22 cellular contexts compared by ENCODE assay signal in the genomic region with DNA sequence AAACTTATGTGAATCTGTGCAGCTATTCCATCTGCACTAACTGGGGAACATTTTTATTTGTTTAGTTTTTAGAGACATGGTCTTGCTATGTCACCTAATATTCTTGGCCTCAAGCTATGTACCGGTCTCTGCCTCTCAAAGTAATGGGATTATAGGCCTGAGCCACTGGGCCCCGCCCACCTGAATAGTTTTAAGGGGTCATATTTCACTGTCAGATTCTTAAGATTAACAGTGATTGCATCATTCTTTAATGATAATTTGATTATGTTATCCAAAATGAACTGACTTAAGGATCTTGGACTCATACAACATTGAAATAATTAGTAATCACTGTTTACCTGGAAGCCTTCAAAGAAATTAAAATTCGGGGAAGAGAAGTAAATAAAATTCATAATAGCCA. TPM values are rescaled to one million over a fixed set of nuclear protein-coding genes. Genes with fewer than 3 reads are reported as not detected.
A peak's percentile ranks its signal among the peaks of the same experiment; 100 is the strongest.
DNase-seq lines count a peak whose midpoint lies in the region; ATAC-seq, FAIRE-seq and TF ChIP-seq lines count a peak whose summit lies in the region.
"Had no signal": no experiment of that assay in that cellular context is flagged by ENCODE, and none has a peak within 500 bp of the region (broad histone marks: within the 10 kb centered on the region; RNA-seq: fewer than 3 reads in every experiment).

No MANE protein-coding gene starts in this region.

- H3K9me2 ChIP-seq in PC-3 (replicated peaks; ENCODE audit: low read length): no peaks in the 10 kb centered on the region

- no TSS peak for BruUV-seq in HepG2 (replicated peaks; lab: Mats Ljungman, UMichigan)
- TSS peak; percentile 62 for BruUV-seq in PC-3 (replicated peaks; lab: Mats Ljungman, UMichigan)

- no peak overlapping the region for H2AFZ ChIP-seq in HepG2 (ENCODE audit: low read length)
- H2AFZ ChIP-seq in PC-3 (ENCODE audit: low read length): peak overlapping the region; percentile 9; the same call in 1 of the 2 replicates

- WGBS in HepG2 (ENCODE audit: low lambda C conversion rate): 32% methylated on average over 3 of the region's 3 CpGs
- 76% methylated on average over 3 of the region's 3 CpGs for WGBS in right lobe of liver (ENCODE audit: insufficient coverage, low coverage, low lambda C conversion rate, missing lambda C conversion rate)
- 75% methylated on average over 2 of the region's 3 CpGs; no CpG with 5 or more reads in 1 of the 2 experiments for WGBS in endodermal cell (ENCODE audit: insufficient coverage in 1 of 2, insufficient read length in 1 of 2), 2 experiments

- H4K20me1 ChIP-seq in HepG2 (ENCODE audit: insufficient read depth, low read length) (no peaks in the 10 kb centered on the region), PC-3 (ENCODE audit: low read length) (no peaks in the 10 kb centered on the region)

- ATAC-seq in HepG2 (no peak), right lobe of liver (no peak), PC-3 (peak; percentile 49), GM18519 (IDR thresholded peaks at IDR 0.05; ENCODE audit: low FRiP score, unreplicated experiment) (no peak), GM19351 (IDR thresholded peaks at IDR 0.05; ENCODE audit: unreplicated experiment) (no peak)
- ATAC-seq: foreskin keratinocyte; mucosa of descending colon; stimulated activated naive B cell treated with anti-CD40 and anti-IgM and Interleukin-4, amounts not matched to agents 10 μg/mL and 1 μg/mL and 100 μg/mL, for 72 hours had no signal

- H3K9ac ChIP-seq in HepG2 (ENCODE audit: insufficient read depth, low read depth, low read length): no peak overlapping the region
- no peak overlapping the region for H3K9ac ChIP-seq in PC-3 (ENCODE audit: low read length)
- H3K9ac ChIP-seq in endodermal cell (ENCODE audit: extremely low read depth, low read length, poor library complexity, severe bottlenecking): no peak overlapping the region

- FAIRE-seq in HepG2 (lab: Jason Lieb, UNC): no peak

- no peak for TF ChIP-seq RAD21 in HepG2 (CRISPR knock-in tag; IDR thresholded peaks at IDR 0.05)

- POLR2A ChIA-PET in HepG2 (lab: Yijun Ruan, JAX) (no interaction called here), PC-3 (lab: Charles Lee; ENCODE audit: unreplicated experiment) (no interaction called here)

- H3K4me1 Mint-ChIP-seq in endodermal cell: peaks cover 2% of the 10 kb centered on the region
- no peaks in the 10 kb centered on the region for H3K4me1 Mint-ChIP-seq in T-helper 2 cell treated with Interferon-gamma antibody and Interleukin-4, amounts not matched to agents 5 μg/mL and 100 μg/mL, for 36 hours (ENCODE audit: low read depth)
- H3K4me1 Mint-ChIP-seq: stimulated activated naive B cell treated with anti-CD40 and anti-IgM and Interleukin-4, amounts not matched to agents 10 μg/mL and 1 μg/mL and 100 μg/mL, for 72 hours had no signal

- no peak overlapping the region for H3K4me3 ChIP-seq in HepG2 (replicated peaks in 1 of 3; ENCODE audit: insufficient read depth in 1 of 3, low read depth in 2 of 3, low read length in 3 of 3)
- no peak overlapping the region for H3K4me3 ChIP-seq in right lobe of liver
- H3K4me3 ChIP-seq in PC-3 (ENCODE audit: low read length): no peak overlapping the region
- no peak overlapping the region for H3K4me3 ChIP-seq in endodermal cell (ENCODE audit: low read length)
- H3K4me3 ChIP-seq: ascending aorta, mucosa of descending colon, thyroid gland had no signal

- peaks cover 11% of the 10 kb centered on the region for H3F3A ChIP-seq in PC-3 (ENCODE audit: low read length, unreplicated experiment)

- H3K27ac Mint-ChIP-seq in endodermal cell: peak overlapping the region; percentile 77
- H3K27ac Mint-ChIP-seq in T-helper 2 cell treated with Interferon-gamma antibody and Interleukin-4, amounts not matched to agents 5 μg/mL and 100 μg/mL, for 36 hours: no peak overlapping the region
- H3K27ac Mint-ChIP-seq: activated naive CD4-positive, alpha-beta T cell treated with anti-CD3 and anti-CD28 coated beads for 36 hours; stimulated activated naive B cell treated with anti-CD40 and anti-IgM and Interleukin-4, amounts not matched to agents 10 μg/mL and 1 μg/mL and 100 μg/mL, for 72 hours had no signal

- H3K36me3 ChIP-seq in HepG2 (replicated peaks in 1 of 2; ENCODE audit: control insufficient read depth in 1 of 2, insufficient read depth in 2 of 2, low read length in 2 of 2) (no peaks in the 10 kb centered on the region), right lobe of liver (no peaks in the 10 kb centered on the region), PC-3 (ENCODE audit: low read depth, low read length) (no peaks in the 10 kb centered on the region), endodermal cell (ENCODE audit: control insufficient read depth, insufficient read depth, low read length) (no peaks in the 10 kb centered on the region)
- H3K36me3 ChIP-seq: ascending aorta, neutrophil, thyroid gland had no signal

- no peak for DNase-seq in HepG2 (ENCODE audit: low spot score)
- DNase-seq in right lobe of liver: no peak
- DNase-seq in PC-3: peak; percentile 44
- DNase-seq in endodermal cell: peak; percentile 61
- DNase-seq in T-helper 2 cell treated with Interferon-gamma antibody and Interleukin-4, amounts not matched to agents 5 μg/mL and 100 μg/mL, for 36 hours (ENCODE audit: low spot score): no peak
- DNase-seq in NCI-H2029 treated with DMSO at 0.1 percent for 48 hours (lab: John Stamatoyannopoulos, UW): no peak
- DNase-seq: activated CD4-positive, alpha-beta T cell treated with anti-CD3 and anti-CD28 coated beads, Interleukin-2, amount 50 U/mL, for 4 hours; activated naive CD4-positive, alpha-beta T cell treated with anti-CD3 and anti-CD28 coated beads for 36 hours; C1 segment of cervical spinal cord; mucosa of descending colon; NCI-H1436; Right ventricle myocardium superior; stimulated activated naive B cell treated with anti-CD40 and anti-IgM and Interleukin-4, amounts not matched to agents 10 μg/mL and 1 μg/mL and 100 μg/mL, for 72 hours; T-helper 1 cell; thyroid gland had no signal

- H3K4me1 ChIP-seq in HepG2 (ENCODE audit: insufficient read depth, low read length): no peaks in the 10 kb centered on the region
- H3K4me1 ChIP-seq in right lobe of liver: no peaks in the 10 kb centered on the region
- H3K4me1 ChIP-seq in PC-3 (ENCODE audit: insufficient read depth, low read length): peaks cover 25% of the 10 kb centered on the region
- H3K4me1 ChIP-seq in endodermal cell (ENCODE audit: control insufficient read depth, insufficient read depth, low read length): peaks cover 2% of the 10 kb centered on the region
- H3K4me1 ChIP-seq: ascending aorta, foreskin keratinocyte, thyroid gland had no signal

- intact Hi-C loops in HepG2 (cut with micrococcal nuclease; ENCODE audit: unreplicated experiment) (no loop called here), right lobe of liver (cut with DNase I) (no loop called here), PC-3 (cut with micrococcal nuclease) (loop anchor here (2.0 to 10.0 kb wide), 2 partner anchors 59 to 105 kb away; no protein-coding TSS in a partner anchor)

- H3K36me3 Mint-ChIP-seq in endodermal cell (ENCODE audit: low read depth): no peaks in the 10 kb centered on the region
- no peaks in the 10 kb centered on the region for H3K36me3 Mint-ChIP-seq in T-helper 2 cell treated with Interferon-gamma antibody and Interleukin-4, amounts not matched to agents 5 μg/mL and 100 μg/mL, for 36 hours (ENCODE audit: low read depth)
- H3K36me3 Mint-ChIP-seq: stimulated activated naive B cell treated with anti-CD40 and anti-IgM and Interleukin-4, amounts not matched to agents 10 μg/mL and 1 μg/mL and 100 μg/mL, for 72 hours had no signal

- no peak overlapping the region for H3K27ac ChIP-seq in HepG2 (ENCODE audit: extremely low read length, insufficient read depth, low read length)
- H3K27ac ChIP-seq in right lobe of liver: no peak overlapping the region
- peak overlapping the region; percentile 84 for H3K27ac ChIP-seq in PC-3 (ENCODE audit: low read length)
- H3K27ac ChIP-seq in endodermal cell (ENCODE audit: low read depth, low read length): no peak overlapping the region
- H3K27ac ChIP-seq: ascending aorta, foreskin keratinocyte, neutrophil, thyroid gland had no signal

- H3K79me2 ChIP-seq in HepG2 (ENCODE audit: insufficient read depth, low read length): no peaks in the 10 kb centered on the region
- H3K79me2 ChIP-seq in PC-3 (ENCODE audit: low read length): no peaks in the 10 kb centered on the region

- no peak for TF ChIP-seq CTCF in HepG2 (CRISPR knock-in tag; IDR thresholded peaks at IDR 0.05)
- no peak for TF ChIP-seq CTCF in right lobe of liver (IDR thresholded peaks at IDR 0.05)
- no peak for TF ChIP-seq CTCF in PC-3 (conservative IDR thresholded peaks at IDR 0.05; ENCODE audit: low read depth, low read length)
- TF ChIP-seq CTCF in endodermal cell (conservative IDR thresholded peaks at IDR 0.05): no peak

- H3K9me3 ChIP-seq in HepG2 (ENCODE audit: low read length): no peaks in the 10 kb centered on the region
- H3K9me3 ChIP-seq in right lobe of liver: no peaks in the 10 kb centered on the region
- H3K9me3 ChIP-seq in PC-3 (ENCODE audit: low read length): no peaks in the 10 kb centered on the region
- no peaks in the 10 kb centered on the region for H3K9me3 ChIP-seq in endodermal cell (ENCODE audit: control insufficient read depth, low read length)
- H3K9me3 ChIP-seq: ascending aorta, mucosa of descending colon, neutrophil, thyroid gland had no signal

- peaks cover 0 to 24% of the 10 kb centered on the region in 2 experiments; a peak in 2 of 5 replicates for H3K27me3 ChIP-seq in HepG2 (ENCODE audit: control insufficient read depth in 1 of 2, insufficient read depth in 2 of 2, low read length in 2 of 2)
- H3K27me3 ChIP-seq in right lobe of liver: no peaks in the 10 kb centered on the region
- no peaks in the 10 kb centered on the region for H3K27me3 ChIP-seq in PC-3 (ENCODE audit: low read length)
- no peaks in the 10 kb centered on the region for H3K27me3 ChIP-seq in endodermal cell (ENCODE audit: control insufficient read depth, insufficient read depth, low read length, poor library complexity, severe bottlenecking)
- H3K27me3 ChIP-seq: ascending aorta, thyroid gland had no signal

- CTCF ChIA-PET in HepG2 (lab: Yijun Ruan, JAX; ENCODE audit: low intra/inter-chr PET ratio, low total read pairs): no interaction called here
- CTCF ChIA-PET in PC-3 (lab: Charles Lee): interaction anchor here (0.6 kb wide), 1 partner anchor 576 kb away, joined by 4 read pairs; no protein-coding TSS in a partner anchor

- TF ChIP-seq EP300 in HepG2 (IDR thresholded peaks at IDR 0.05; ENCODE audit: low read depth in 2 of 2, low read length in 2 of 2) (no peak), HepG2 (CRISPR knock-in tag; IDR thresholded peaks at IDR 0.05; ENCODE audit: borderline replicate concordance) (no peak)

- no peak overlapping the region for H3K4me3 Mint-ChIP-seq in endodermal cell
- no peak overlapping the region for H3K4me3 Mint-ChIP-seq in T-helper 2 cell treated with Interferon-gamma antibody and Interleukin-4, amounts not matched to agents 5 μg/mL and 100 μg/mL, for 36 hours
- H3K4me3 Mint-ChIP-seq: activated naive CD4-positive, alpha-beta T cell treated with anti-CD3 and anti-CD28 coated beads for 36 hours; stimulated activated naive B cell treated with anti-CD40 and anti-IgM and Interleukin-4, amounts not matched to agents 10 μg/mL and 1 μg/mL and 100 μg/mL, for 72 hours had no signal

- no peak overlapping the region for H3K4me2 ChIP-seq in HepG2 (ENCODE audit: low read depth, low read length)
- H3K4me2 ChIP-seq in PC-3 (ENCODE audit: low read length): peak overlapping the region; percentile 75

- no peaks in the 10 kb centered on the region for H3K9me3 Mint-ChIP-seq in endodermal cell
- no peaks in the 10 kb centered on the region for H3K9me3 Mint-ChIP-seq in T-helper 2 cell treated with Interferon-gamma antibody and Interleukin-4, amounts not matched to agents 5 μg/mL and 100 μg/mL, for 36 hours
- H3K9me3 Mint-ChIP-seq: activated naive CD4-positive, alpha-beta T cell treated with anti-CD3 and anti-CD28 coated beads for 36 hours; stimulated activated naive B cell treated with anti-CD40 and anti-IgM and Interleukin-4, amounts not matched to agents 10 μg/mL and 1 μg/mL and 100 μg/mL, for 72 hours had no signal

- no peak for TF ChIP-seq POLR2A in HepG2 (IDR thresholded peaks at IDR 0.05; ENCODE audit: insufficient read depth in 1 of 2, low read depth in 2 of 2, low read length in 2 of 2)
- TF ChIP-seq POLR2A in right lobe of liver (IDR thresholded peaks at IDR 0.05): no peak

- in situ Hi-C loops in HepG2 (cut with HindIII; ENCODE audit: extremely low pct_ligation_motif_present, low pct_unique_long_range_greater_than_20kb): no loop called here

- peaks cover 3% of the 10 kb centered on the region for H3K27me3 Mint-ChIP-seq in endodermal cell (ENCODE audit: insufficient read depth)
- peaks cover 11% of the 10 kb centered on the region for H3K27me3 Mint-ChIP-seq in T-helper 2 cell treated with Interferon-gamma antibody and Interleukin-4, amounts not matched to agents 5 μg/mL and 100 μg/mL, for 36 hours (ENCODE audit: low read depth)

RNA-seq across cellular contexts. Expression of gene KLF18, which starts 12.6 kb away (rescaled TPM):
- total RNA-seq in HepG2 (2016; rRNA removed; fragmentation: Illumina TruSeq; extraction: Trizol) (not detected in 2 replicates), right lobe of liver (not detected), PC-3 (2014; rRNA removed) (not detected in 2 replicates), endodermal cell (not detected)
- total RNA-seq in HepG2 (2016; cell fraction: cytosol; rRNA removed; fragmentation: Illumina TruSeq; extraction: Trizol; ENCODE audit: low read depth): not detected in 2 replicates
- not detected in 2 replicates for total RNA-seq in HepG2 (2016; cell fraction: insoluble cytoplasmic fraction; rRNA removed; fragmentation: Illumina TruSeq; extraction: Trizol)
- total RNA-seq in HepG2 (2016; cell fraction: membrane; rRNA removed; fragmentation: Illumina TruSeq; extraction: Trizol): not detected in 2 replicates
- total RNA-seq in HepG2 (2016; cell fraction: nucleus; rRNA removed; fragmentation: Illumina TruSeq; extraction: Trizol): not detected in 2 replicates
- polyA plus RNA-seq in HepG2 (2011; rRNA removed): not detected in 2 replicates
- not detected in 2 replicates for polyA plus RNA-seq in HepG2 (2011; cell fraction: cytosol; rRNA removed)
- polyA plus RNA-seq in HepG2 (2011; cell fraction: nucleus; rRNA removed): not detected in 2 replicates
- not detected in 2 replicates for polyA plus RNA-seq in HepG2 (2012)
- polyA plus RNA-seq in HepG2 (2016; cell fraction: cytosol; fragmentation: Illumina TruSeq; extraction: Trizol; ENCODE audit: low read depth): not detected in 2 replicates
- polyA plus RNA-seq in HepG2 (2016; cell fraction: insoluble cytoplasmic fraction; fragmentation: Illumina TruSeq; extraction: Trizol; ENCODE audit: low read depth): not detected in 2 replicates
- polyA plus RNA-seq in HepG2 (2016; cell fraction: membrane; fragmentation: Illumina TruSeq; extraction: Trizol; ENCODE audit: low read depth): not detected in 2 replicates
- polyA plus RNA-seq in HepG2 (2016; cell fraction: nucleus; fragmentation: Illumina TruSeq; extraction: Trizol; ENCODE audit: insufficient read depth, low read depth): not detected in 2 replicates
- polyA minus RNA-seq in HepG2 (2011; rRNA and poly(A)+ RNA removed; ENCODE audit: low replicate concordance): 0.19 TPM in 1 of 2 replicates, not detected in the other
- not detected in 2 replicates for polyA minus RNA-seq in HepG2 (2011; cell fraction: cytosol; rRNA and poly(A)+ RNA removed)
- not detected in 2 replicates for polyA minus RNA-seq in HepG2 (2011; cell fraction: nucleus; rRNA and poly(A)+ RNA removed)
- polyA plus RNA-seq in endodermal cell (2013, experiment 1 of 2): not detected
- polyA plus RNA-seq in endodermal cell (2013, experiment 2 of 2): not detected
- total RNA-seq: activated naive CD4-positive, alpha-beta T cell treated with anti-CD3 and anti-CD28 coated beads for 36 hours; ascending aorta; cerebellum; foreskin keratinocyte; mucosa of descending colon; renal cortical epithelial cell; Right ventricle myocardium superior; thyroid gland had no signal
- polyA plus RNA-seq: foreskin keratinocyte had no signal

RNA-seq across cellular contexts. Expression of gene KLF17, which starts 35.4 kb away (rescaled TPM):
- not detected in 2 replicates for total RNA-seq in HepG2 (2016; rRNA removed; fragmentation: Illumina TruSeq; extraction: Trizol)
- not detected in 2 replicates for total RNA-seq in HepG2 (2016; cell fraction: cytosol; rRNA removed; fragmentation: Illumina TruSeq; extraction: Trizol; ENCODE audit: low read depth)
- total RNA-seq in HepG2 (2016; cell fraction: insoluble cytoplasmic fraction; rRNA removed; fragmentation: Illumina TruSeq; extraction: Trizol): not detected in 2 replicates
- total RNA-seq in HepG2 (2016; cell fraction: membrane; rRNA removed; fragmentation: Illumina TruSeq; extraction: Trizol): not detected in 2 replicates
- total RNA-seq in HepG2 (2016; cell fraction: nucleus; rRNA removed; fragmentation: Illumina TruSeq; extraction: Trizol): not detected in 2 replicates
- polyA plus RNA-seq in HepG2 (2011; rRNA removed): not detected in 2 replicates
- not detected in 2 replicates for polyA plus RNA-seq in HepG2 (2011; cell fraction: cytosol; rRNA removed)
- polyA plus RNA-seq in HepG2 (2011; cell fraction: nucleus; rRNA removed): not detected in 2 replicates
- polyA plus RNA-seq in HepG2 (2012): not detected in 2 replicates
- not detected in 2 replicates for polyA plus RNA-seq in HepG2 (2016; cell fraction: cytosol; fragmentation: Illumina TruSeq; extraction: Trizol; ENCODE audit: low read depth)
- polyA plus RNA-seq in HepG2 (2016; cell fraction: insoluble cytoplasmic fraction; fragmentation: Illumina TruSeq; extraction: Trizol; ENCODE audit: low read depth): not detected in 2 replicates
- polyA plus RNA-seq in HepG2 (2016; cell fraction: membrane; fragmentation: Illumina TruSeq; extraction: Trizol; ENCODE audit: low read depth): not detected in 2 replicates
- not detected in 2 replicates for polyA plus RNA-seq in HepG2 (2016; cell fraction: nucleus; fragmentation: Illumina TruSeq; extraction: Trizol; ENCODE audit: insufficient read depth, low read depth)
- polyA minus RNA-seq in HepG2 (2011; rRNA and poly(A)+ RNA removed; ENCODE audit: low replicate concordance): 0.96 TPM in 1 of 2 replicates, not detected in the other
- not detected in 2 replicates for polyA minus RNA-seq in HepG2 (2011; cell fraction: cytosol; rRNA and poly(A)+ RNA removed)
- polyA minus RNA-seq in HepG2 (2011; cell fraction: nucleus; rRNA and poly(A)+ RNA removed): not detected in 2 replicates
- not detected for total RNA-seq in right lobe of liver
- total RNA-seq in PC-3 (2014; rRNA removed): 0.26 and 0.58 TPM in 2 replicates
- total RNA-seq in endodermal cell: not detected
- polyA plus RNA-seq in endodermal cell (2013, experiment 1 of 2): not detected
- polyA plus RNA-seq in endodermal cell (2013, experiment 2 of 2): not detected
- total RNA-seq: activated naive CD4-positive, alpha-beta T cell treated with anti-CD3 and anti-CD28 coated beads for 36 hours; ascending aorta; cerebellum; foreskin keratinocyte; renal cortical epithelial cell; Right ventricle myocardium superior; thyroid gland had no signal
- polyA plus RNA-seq: foreskin keratinocyte had no signal

RNA-seq across cellular contexts. Expression of gene DMAP1, which starts 59.2 kb away (rescaled TPM):
- total RNA-seq in HepG2 (2016; rRNA removed; fragmentation: Illumina TruSeq; extraction: Trizol) (17.5 and 17.6 TPM in 2 replicates), right lobe of liver (10 to 100 TPM; 16.2 to 27.8 (median 23.3) TPM), PC-3 (2014; rRNA removed) (55.5 and 59.0 TPM in 2 replicates), endodermal cell (10 to 100 TPM; 49.1 to 53.8 TPM)
- total RNA-seq in HepG2 (2016; cell fraction: cytosol; rRNA removed; fragmentation: Illumina TruSeq; extraction: Trizol; ENCODE audit: low read depth): 3.8 and 4.1 TPM in 2 replicates
- 14.9 and 16.7 TPM in 2 replicates for total RNA-seq in HepG2 (2016; cell fraction: insoluble cytoplasmic fraction; rRNA removed; fragmentation: Illumina TruSeq; extraction: Trizol)
- total RNA-seq in HepG2 (2016; cell fraction: membrane; rRNA removed; fragmentation: Illumina TruSeq; extraction: Trizol): 6.2 and 6.9 TPM in 2 replicates
- 21.6 and 21.7 TPM in 2 replicates for total RNA-seq in HepG2 (2016; cell fraction: nucleus; rRNA removed; fragmentation: Illumina TruSeq; extraction: Trizol)
- polyA plus RNA-seq in HepG2 (2011; rRNA removed): 32.7 and 35.9 TPM in 2 replicates
- 29.2 and 38.0 TPM in 2 replicates for polyA plus RNA-seq in HepG2 (2011; cell fraction: cytosol; rRNA removed)
- polyA plus RNA-seq in HepG2 (2011; cell fraction: nucleus; rRNA removed): 94.5 and 103 TPM in 2 replicates
- polyA plus RNA-seq in HepG2 (2012): 17.8 and 20.9 TPM in 2 replicates
- 4.4 and 5.5 TPM in 2 replicates for polyA plus RNA-seq in HepG2 (2016; cell fraction: cytosol; fragmentation: Illumina TruSeq; extraction: Trizol; ENCODE audit: low read depth)
- polyA plus RNA-seq in HepG2 (2016; cell fraction: insoluble cytoplasmic fraction; fragmentation: Illumina TruSeq; extraction: Trizol; ENCODE audit: low read depth): 25.6 and 29.7 TPM in 2 replicates
- 5.7 and 6.1 TPM in 2 replicates for polyA plus RNA-seq in HepG2 (2016; cell fraction: membrane; fragmentation: Illumina TruSeq; extraction: Trizol; ENCODE audit: low read depth)
- 56.4 and 59.5 TPM in 2 replicates for polyA plus RNA-seq in HepG2 (2016; cell fraction: nucleus; fragmentation: Illumina TruSeq; extraction: Trizol; ENCODE audit: insufficient read depth, low read depth)
- 39.7 and 110 TPM in 2 replicates for polyA minus RNA-seq in HepG2 (2011; rRNA and poly(A)+ RNA removed; ENCODE audit: low replicate concordance)
- 16.4 and 17.9 TPM in 2 replicates for polyA minus RNA-seq in HepG2 (2011; cell fraction: cytosol; rRNA and poly(A)+ RNA removed)
- polyA minus RNA-seq in HepG2 (2011; cell fraction: nucleus; rRNA and poly(A)+ RNA removed): 36.8 and 45.8 TPM in 2 replicates
- polyA plus RNA-seq in endodermal cell (2013, experiment 1 of 2): 46.9 TPM
- 39.5 TPM for polyA plus RNA-seq in endodermal cell (2013, experiment 2 of 2)

Comparison
In these comparisons a context has a peak if more than half of its experiments do, and no peak if none do; other contexts are left out.
1. DNase-seq: peak in PC-3 (single experiment) and endodermal cell (single experiment); none in HepG2 (single experiment), right lobe of liver (0 of 3), T-helper 2 cell treated with Interferon-gamma antibody and Interleukin-4, amounts not matched to agents 5 μg/mL and 100 μg/mL, for 36 hours (single experiment) and NCI-H2029 treated with DMSO at 0.1 percent for 48 hours (single experiment).